ENCODE assay signal across 13 cellular contexts in the genomic region with DNA sequence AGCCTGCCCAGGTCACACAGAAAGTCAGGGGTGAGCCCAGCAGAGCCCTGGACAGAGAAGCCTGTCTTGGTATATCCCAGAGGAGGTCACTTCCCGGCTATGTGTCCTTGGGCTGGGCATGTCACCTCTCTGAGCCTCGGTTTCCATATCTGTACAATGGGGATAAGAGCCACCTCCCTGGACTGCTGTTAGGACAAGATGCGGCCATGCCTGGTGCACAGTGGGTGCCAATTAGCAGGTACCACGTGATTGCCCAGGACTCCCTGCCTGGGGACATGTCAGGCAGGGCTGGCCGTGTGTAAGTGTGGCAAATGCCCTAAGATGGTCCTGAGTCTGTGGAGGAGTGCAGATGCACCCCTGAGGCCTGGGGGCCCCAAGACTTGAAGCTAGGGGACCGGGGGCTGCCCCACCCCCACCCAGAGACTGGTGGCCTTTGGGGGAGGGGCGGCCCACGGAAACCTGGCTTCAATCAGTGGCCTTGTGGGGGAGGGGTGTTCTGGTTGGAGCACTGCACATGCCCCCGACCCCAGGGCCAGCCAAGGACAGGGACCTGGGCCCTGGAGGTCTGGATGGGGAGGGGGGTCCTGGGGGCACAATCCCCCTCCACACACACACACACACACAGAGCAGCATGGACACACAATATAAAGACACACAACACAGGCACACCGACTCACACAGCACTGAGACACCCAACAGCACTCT. TPM values are rescaled to one million over a fixed set of nuclear protein-coding genes. Genes with fewer than 3 reads are reported as not detected.
DNase-seq lines count a peak whose midpoint lies in the region; ATAC-seq and TF ChIP-seq lines count a peak whose summit lies in the region.
"Had no signal": no experiment of that assay in that cellular context is flagged by ENCODE, and none has a peak within 500 bp of the region (broad histone marks: within the 10 kb centered on the region; RNA-seq: fewer than 3 reads in every experiment).

No MANE protein-coding gene starts in this region.

- H3K9me3 Mint-ChIP-seq in glutamatergic neuron (ENCODE audit: unreplicated experiment), result peaks cover 2% of the 10 kb centered on the region
- H3K9me3 Mint-ChIP-seq in immature natural killer cell, result no peaks in the 10 kb centered on the region
- H3K9me3 Mint-ChIP-seq: naive thymus-derived CD8-positive, alpha-beta T cell had no signal

- H3K27me3 ChIP-seq in H7 (ENCODE audit: control insufficient read depth, insufficient read depth, low read length) (no peaks in the 10 kb centered on the region), stomach (peaks cover 0 to 5% (median 0%) of the 10 kb centered on the region in 3 donors)

- TF ChIP-seq EP300 in stomach (IDR thresholded peaks at IDR 0.05), result no peak

- H3K4me3 Mint-ChIP-seq in glutamatergic neuron (ENCODE audit: unreplicated experiment), result no peak overlapping the region
- H3K4me3 Mint-ChIP-seq in immature natural killer cell, result no peak overlapping the region
- H3K4me3 Mint-ChIP-seq: naive thymus-derived CD8-positive, alpha-beta T cell had no signal

- no peak overlapping the region for H3K27ac Mint-ChIP-seq in glutamatergic neuron (ENCODE audit: unreplicated experiment)
- no peak overlapping the region for H3K27ac Mint-ChIP-seq in immature natural killer cell

- no peak for TF ChIP-seq POLR2A in stomach (IDR thresholded peaks at IDR 0.05)

- H3K27me3 Mint-ChIP-seq in glutamatergic neuron (ENCODE audit: unreplicated experiment), result peaks cover 4% of the 10 kb centered on the region
- H3K27me3 Mint-ChIP-seq in immature natural killer cell (ENCODE audit: low read depth in 3 of 3), result no peaks in the 10 kb centered on the region
- H3K27me3 Mint-ChIP-seq: naive thymus-derived CD8-positive, alpha-beta T cell had no signal

- H3K36me3 ChIP-seq in H7 (replicated peaks; ENCODE audit: control insufficient read depth, insufficient read depth, low read length), result no peaks in the 10 kb centered on the region
- no peaks in the 10 kb centered on the region for H3K36me3 ChIP-seq in stomach

- 49 to 62% (median 55%) methylated on average over 3 to 10 of the region's 10 CpGs for WGBS in stomach, 5 donors

- no peak overlapping the region for H3K4me3 ChIP-seq in H7 (ENCODE audit: insufficient read depth, low read depth, low read length)
- peak overlapping the region; percentile 71 for H3K4me3 ChIP-seq in WI38 (ENCODE audit: low read depth, low read length)
- H3K4me3 ChIP-seq in stomach, result peak overlapping the region; percentile 28 to 36 (median 32)

- ATAC-seq in GM18873 (IDR thresholded peaks at IDR 0.05; ENCODE audit: low FRiP score, unreplicated experiment) (no peak), HG02840 (IDR thresholded peaks at IDR 0.05; ENCODE audit: low FRiP score, unreplicated experiment) (no peak), HG03175 (IDR thresholded peaks at IDR 0.05; ENCODE audit: unreplicated experiment) (no peak)
- ATAC-seq: naive thymus-derived CD8-positive, alpha-beta T cell had no signal

- H3K9me3 ChIP-seq in stomach, result no peaks in the 10 kb centered on the region

- TF ChIP-seq CTCF in WI38 (IDR thresholded peaks at IDR 0.05; ENCODE audit: low read depth, low read length) (no peak), glutamatergic neuron (IDR thresholded peaks at IDR 0.05; ENCODE audit: partially characterized antibody, unreplicated experiment) (no peak), stomach (IDR thresholded peaks at IDR 0.05) (no peak)

- H3K4me1 ChIP-seq in stomach, result no peaks in the 10 kb centered on the region

- H3K4me1 Mint-ChIP-seq in glutamatergic neuron (ENCODE audit: low read depth, unreplicated experiment) (peaks cover 4% of the 10 kb centered on the region), immature natural killer cell (peaks cover 0 to 1% of the 10 kb centered on the region in 2 donors)

- no peaks in the 10 kb centered on the region for H3K36me3 Mint-ChIP-seq in glutamatergic neuron (ENCODE audit: unreplicated experiment)
- no peaks in the 10 kb centered on the region for H3K36me3 Mint-ChIP-seq in immature natural killer cell
- H3K36me3 Mint-ChIP-seq: naive thymus-derived CD8-positive, alpha-beta T cell had no signal

- peak; percentile 47 for DNase-seq in H7
- DNase-seq in glutamatergic neuron, result peak; percentile 12
- no peak for DNase-seq in stomach
- DNase-seq in immature natural killer cell, result no peak
- DNase-seq: aorta; DMS 273 treated with DMSO at 0.1 percent for 48 hours; naive thymus-derived CD8-positive, alpha-beta T cell; NCI-H226; RPMI8226 had no signal

- H3K27ac ChIP-seq in stomach, result peak overlapping the region in 3 of 5 donors; percentile 53 to 65 (median 54)

- intact Hi-C loops in stomach (cut with DNase I; ENCODE audit: low total_unique reads), result no loop called here

RNA-seq across cellular contexts. Expression of a gene that starts 0.9 kb away (rescaled TPM):
- 0.24 and 0.85 TPM in 2 replicates for total RNA-seq in H7 (2014; rRNA removed; shearing (Covaris generic))
- total RNA-seq in glutamatergic neuron (ENCODE audit: unreplicated experiment) (0.15 TPM), stomach (10 to 100 TPM in 2 of 5 donors, under 1 TPM in 2, not detected in 1; 0.45 to 16.2 (median 6.0) TPM)
- polyA plus RNA-seq in stomach (10 to 100 TPM in 2 of 3 donors, 1 to 10 TPM in 1; 1.3 to 17.1 (median 14.8) TPM), immature natural killer cell (under 1 TPM in 1 of 3 donors, not detected in 2; 0.47 TPM)

RNA-seq across cellular contexts. Expression of a gene that starts 34.6 kb away (rescaled TPM):
- total RNA-seq in H7 (2014; rRNA removed; shearing (Covaris generic)), result 89.3 and 97.3 TPM in 2 replicates
- total RNA-seq in glutamatergic neuron (ENCODE audit: unreplicated experiment) (48.4 TPM), stomach (100 to 1,000 TPM in 3 of 5 donors, 10 to 100 TPM in 2; 83.3 to 251 (median 154) TPM)
- polyA plus RNA-seq in stomach (100 to 1,000 TPM; 140 to 256 (median 177) TPM), immature natural killer cell (100 to 1,000 TPM; 159 to 211 (median 178) TPM)

RNA-seq across cellular contexts. Expression of a gene that starts 36.0 kb away (rescaled TPM):
- 89.7 and 124 TPM in 2 replicates for total RNA-seq in H7 (2014; rRNA removed; shearing (Covaris generic))
- 72.6 TPM for total RNA-seq in glutamatergic neuron (ENCODE audit: unreplicated experiment)
- 100 to 1,000 TPM in 1 of 5 donors, 10 to 100 TPM in 4; 47.2 to 106 (median 56.2) TPM for total RNA-seq in stomach
- 10 to 100 TPM; 11.7 to 12.4 (median 12.0) TPM for polyA plus RNA-seq in stomach
- 10 to 100 TPM; 21.5 to 51.1 (median 30.5) TPM for polyA plus RNA-seq in immature natural killer cell

RNA-seq across cellular contexts. Expression of a gene that starts 36.7 kb away (rescaled TPM):
- 0.10 and 0.15 TPM in 2 replicates for total RNA-seq in H7 (2014; rRNA removed; shearing (Covaris generic))
- total RNA-seq in glutamatergic neuron (ENCODE audit: unreplicated experiment) (0.34 TPM), stomach (1 to 10 TPM; 1.2 to 6.1 (median 2.4) TPM)
- polyA plus RNA-seq in stomach (1 to 10 TPM; 1.7 to 4.1 (median 3.5) TPM), immature natural killer cell (100 to 1,000 TPM; 429 to 815 (median 508) TPM)

Comparison
In these comparisons a context has a peak if more than half of its experiments do, and no peak if none do; other contexts are left out.
1. DNase-seq: peak in H7 (single experiment) and glutamatergic neuron (single experiment); none in stomach (single experiment) and immature natural killer cell (0 of 3).